In the genomic region with DNA sequence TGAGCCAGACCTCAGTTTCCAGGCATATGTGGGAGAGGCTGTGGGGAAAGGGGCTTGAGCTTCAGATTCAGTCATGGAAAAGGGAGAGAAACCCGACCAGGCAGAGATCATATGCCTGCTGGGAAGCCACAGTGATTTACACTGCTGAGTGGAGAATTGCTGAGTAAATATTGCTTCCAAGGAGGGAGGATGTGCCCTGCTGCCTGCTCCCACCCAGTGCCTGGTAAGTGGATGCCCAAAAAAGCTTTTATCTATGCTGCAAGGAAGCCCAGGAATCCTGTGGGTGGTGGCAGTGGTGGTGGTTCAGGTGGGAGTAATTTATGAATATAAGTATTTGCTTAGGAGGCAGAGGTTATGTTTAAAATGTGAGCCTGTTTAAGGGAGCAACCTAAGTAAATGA, we compare ENCODE assay signal across 14 cellular contexts. TPM values are rescaled to one million over a fixed set of nuclear protein-coding genes. Genes with fewer than 3 reads are reported as not detected.
DNase-seq lines count a peak whose midpoint lies in the region; ATAC-seq and TF ChIP-seq lines count a peak whose summit lies in the region.
"Had no signal": no experiment of that assay in that cellular context is flagged by ENCODE, and none has a peak within 500 bp of the region (broad histone marks: within the 10 kb centered on the region; RNA-seq: fewer than 3 reads in every experiment).

No MANE protein-coding gene starts in this region.

- H3K4me2 ChIP-seq in SK-N-SH: 0 out of 2 replicates have a peak overlapping the region, but pooled peaks have one; percentile 3

- CTCF ChIA-PET in SK-N-SH (lab: Yijun Ruan, JAX) (interaction anchor here (0.6 to 0.8 kb wide), 2 partner anchors 22 to 72 kb away, joined by 3 read pairs; no protein-coding TSS in a partner anchor), Panc1 (lab: Charles Lee) (no interaction called here)

- H3K9me3 ChIP-seq in SK-N-SH (no peaks in the 10 kb centered on the region), Panc1 (ENCODE audit: control insufficient read depth, insufficient read depth, low read depth, low read length) (no peaks in the 10 kb centered on the region), tibial artery (no peaks in the 10 kb centered on the region)

- DNase-seq in SK-N-SH (no peak), Panc1 (ENCODE audit: low read depth, low spot score) (no peak), left colon (no peak), tibial artery (no peak), Kasumi-1 (lab: John Stamatoyannopoulos, UW) (no peak), anterior cingulate cortex (lab: John Stamatoyannopoulos, UW) (no peak)
- DNase-seq: activated CD4-positive, alpha-beta T cell treated with anti-CD3 and anti-CD28 coated beads for 36 hours; activated naive CD4-positive, alpha-beta T cell; naive thymus-derived CD4-positive, alpha-beta T cell; NCI-H1436 treated with DMSO at 0.1 percent for 48 hours; stimulated activated CD4-positive, alpha-beta T cell treated with anti-CD3 and anti-CD28 coated beads, Interleukin-2, amount 100 ng/mL, for 24 hours; stimulated activated naive CD8-positive, alpha-beta T cell treated with anti-CD3 and anti-CD28 coated beads, Interleukin-15, amount 100 ng/mL, for 72 hours had no signal

- no peaks in the 10 kb centered on the region for H3K79me2 ChIP-seq in SK-N-SH (ENCODE audit: insufficient read depth)

- H3K9ac ChIP-seq in SK-N-SH: no peak overlapping the region

- TF ChIP-seq CTCF in SK-N-SH (IDR thresholded peaks at IDR 0.05) (no peak), Panc1 (IDR thresholded peaks at IDR 0.05) (no peak), tibial artery (IDR thresholded peaks at IDR 0.05) (no peak)

- no peak for TF ChIP-seq POLR2A in GM18505 (IDR thresholded peaks at IDR 0.05; ENCODE audit: borderline replicate concordance, extremely low read depth, insufficient read depth, insufficient read length)

- H3K36me3 ChIP-seq in SK-N-SH (replicated peaks in 1 of 2; ENCODE audit: control insufficient read depth in 1 of 2, insufficient read depth in 2 of 2, low read length in 1 of 2) (no peaks in the 10 kb centered on the region), Panc1 (ENCODE audit: control insufficient read depth, insufficient read depth, low read length) (no peaks in the 10 kb centered on the region), tibial artery (no peaks in the 10 kb centered on the region)

- WGBS in SK-N-SH (ENCODE audit: low lambda C conversion rate): 58% methylated on average over 1 of the region's 1 CpG

- POLR2A ChIA-PET in SK-N-SH (lab: Yijun Ruan, JAX) (no interaction called here), Panc1 (lab: Charles Lee) (interaction anchor here (0.6 kb wide), 1 partner anchor 43 kb away, joined by 4 read pairs; no protein-coding TSS in a partner anchor)

- H4K20me1 ChIP-seq in SK-N-SH (ENCODE audit: insufficient read depth): no peaks in the 10 kb centered on the region

- H3K27ac ChIP-seq in SK-N-SH (ENCODE audit: low read depth in 2 of 2, low read length in 1 of 2): no peak overlapping the region
- H3K27ac ChIP-seq in Panc1 (ENCODE audit: low read length): peak overlapping the region; percentile 95
- H3K27ac ChIP-seq in tibial artery: peak overlapping the region; percentile 4 to 6

- no TSS peak for BruUV-seq in Panc1 (replicated peaks; lab: Mats Ljungman, UMichigan)

- TF ChIP-seq EP300 in SK-N-SH (IDR thresholded peaks at IDR 0.05; ENCODE audit: borderline replicate concordance in 1 of 2, low read depth in 1 of 2, low read length in 1 of 2): no peak

- in situ Hi-C loops in Panc1 (cut with HindIII; ENCODE audit: low pct_unique_long_range_greater_than_20kb, low sequenced_read_pairs): no loop called here

- H3F3A ChIP-seq in SK-N-SH (replicated peaks; ENCODE audit: insufficient read depth): no peaks in the 10 kb centered on the region

- intact Hi-C loops in Panc1 (cut with micrococcal nuclease; ENCODE audit: unreplicated experiment): no loop called here
- intact Hi-C loops in left colon (cut with DNase I, micrococcal nuclease): no loop called here
- intact Hi-C loops in tibial artery (cut with DNase I; ENCODE audit: low total_unique reads): no loop called here

- no peak for TF ChIP-seq RAD21 in SK-N-SH (IDR thresholded peaks at IDR 0.05; ENCODE audit: low read length)

- ATAC-seq in SK-N-SH treated with all-trans-retinoic acid at 6 μM for 48 hours (no peak; the same call in 2 of the 3 replicates), Panc1 (peak; percentile 61), left colon (peak; percentile 41), GM18505 (IDR thresholded peaks at IDR 0.05; ENCODE audit: unreplicated experiment) (no peak)
- ATAC-seq: naive thymus-derived CD4-positive, alpha-beta T cell had no signal

- H3K27me3 ChIP-seq in SK-N-SH (ENCODE audit: insufficient read depth): no peaks in the 10 kb centered on the region
- H3K27me3 ChIP-seq in Panc1 (ENCODE audit: control insufficient read depth, insufficient read depth, low read length): no peaks in the 10 kb centered on the region
- H3K27me3 ChIP-seq in tibial artery: no peaks in the 10 kb centered on the region

- no peak overlapping the region for H3K4me3 ChIP-seq in SK-N-SH (ENCODE audit: low read depth in 2 of 2, low read length in 1 of 2)
- H3K4me3 ChIP-seq in Panc1 (ENCODE audit: low read depth in 2 of 2, low read length in 2 of 2): peak overlapping the region in 1 of 2 experiments; percentile 14; a peak in 1 of 4 replicates
- no peak overlapping the region for H3K4me3 ChIP-seq in tibial artery

- H3K4me1 ChIP-seq in SK-N-SH (ENCODE audit: control insufficient read depth in 1 of 2, insufficient read depth in 2 of 2, low read depth in 1 of 2, low read length in 1 of 2) (peaks cover 10% of the 10 kb centered on the region in 2 experiments; a peak in 2 of 4 replicates), Panc1 (ENCODE audit: control insufficient read depth, insufficient read depth, low read length) (peaks cover 48% of the 10 kb centered on the region), tibial artery (peaks cover 0 to 73% (median 19%) of the 10 kb centered on the region in 4 donors)

- H3K9me2 ChIP-seq in SK-N-SH: no peaks in the 10 kb centered on the region

- no peak overlapping the region for H2AFZ ChIP-seq in SK-N-SH (ENCODE audit: low read depth)

TF ChIP-seq in SK-N-SH, 30 proteins besides CTCF, POLR2A, EP300 and RAD21:
- no peak for TF ChIP-seq NFIC (IDR thresholded peaks at IDR 0.05; ENCODE audit: borderline replicate concordance)
- no peak for TF ChIP-seq SMC3 (IDR thresholded peaks at IDR 0.05; ENCODE audit: low read depth, low read length)
- TF ChIP-seq GATA2 (CRISPR knock-in tag; IDR thresholded peaks at IDR 0.05): no peak
- TF ChIP-seq MXI1 (IDR thresholded peaks at IDR 0.05; ENCODE audit: low read depth, low read length): no peak

TF ChIP-seq in SK-N-SH treated with all-trans-retinoic acid at 6 μM for 48 hours, 23 proteins besides CTCF, POLR2A, EP300 and RAD21 (continues in another document):
- no peak for TF ChIP-seq TCF4 (CRISPR knock-in tag; IDR thresholded peaks at IDR 0.05; ENCODE audit: borderline replicate concordance)
- no peak for TF ChIP-seq ZFP3 (CRISPR knock-in tag; IDR thresholded peaks at IDR 0.05)
- no peak for TF ChIP-seq ZNF70 (CRISPR knock-in tag; IDR thresholded peaks at IDR 0.05)
- TF ChIP-seq TOX (CRISPR knock-in tag; IDR thresholded peaks at IDR 0.05; ENCODE audit: borderline replicate concordance): no peak
- no peak for TF ChIP-seq ZC3H10 (CRISPR knock-in tag; IDR thresholded peaks at IDR 0.05)
- TF ChIP-seq, protein P1, sequence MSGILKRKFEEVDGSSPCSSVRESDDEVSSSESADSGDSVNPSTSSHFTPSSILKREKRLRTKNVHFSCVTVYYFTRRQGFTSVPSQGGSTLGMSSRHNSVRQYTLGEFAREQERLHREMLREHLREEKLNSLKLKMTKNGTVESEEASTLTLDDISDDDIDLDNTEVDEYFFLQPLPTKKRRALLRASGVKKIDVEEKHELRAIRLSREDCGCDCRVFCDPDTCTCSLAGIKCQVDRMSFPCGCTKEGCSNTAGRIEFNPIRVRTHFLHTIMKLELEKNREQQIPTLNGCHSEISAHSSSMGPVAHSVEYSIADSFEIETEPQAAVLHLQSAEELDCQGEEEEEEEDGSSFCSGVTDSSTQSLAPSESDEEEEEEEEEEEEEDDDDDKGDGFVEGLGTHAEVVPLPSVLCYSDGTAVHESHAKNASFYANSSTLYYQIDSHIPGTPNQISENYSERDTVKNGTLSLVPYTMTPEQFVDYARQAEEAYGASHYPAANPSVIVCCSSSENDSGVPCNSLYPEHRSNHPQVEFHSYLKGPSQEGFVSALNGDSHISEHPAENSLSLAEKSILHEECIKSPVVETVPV (CRISPR knock-in tag; IDR thresholded peaks at IDR 0.05): no peak
- TF ChIP-seq BACH2 (CRISPR knock-in tag; IDR thresholded peaks at IDR 0.05; ENCODE audit: borderline replicate concordance): no peak
- no peak for TF ChIP-seq GLIS3 (CRISPR knock-in tag; IDR thresholded peaks at IDR 0.05)
- TF ChIP-seq ESRRG (CRISPR knock-in tag; IDR thresholded peaks at IDR 0.05): no peak
- no peak for TF ChIP-seq ZFP30 (CRISPR knock-in tag; IDR thresholded peaks at IDR 0.05)
- TF ChIP-seq, protein P2, sequence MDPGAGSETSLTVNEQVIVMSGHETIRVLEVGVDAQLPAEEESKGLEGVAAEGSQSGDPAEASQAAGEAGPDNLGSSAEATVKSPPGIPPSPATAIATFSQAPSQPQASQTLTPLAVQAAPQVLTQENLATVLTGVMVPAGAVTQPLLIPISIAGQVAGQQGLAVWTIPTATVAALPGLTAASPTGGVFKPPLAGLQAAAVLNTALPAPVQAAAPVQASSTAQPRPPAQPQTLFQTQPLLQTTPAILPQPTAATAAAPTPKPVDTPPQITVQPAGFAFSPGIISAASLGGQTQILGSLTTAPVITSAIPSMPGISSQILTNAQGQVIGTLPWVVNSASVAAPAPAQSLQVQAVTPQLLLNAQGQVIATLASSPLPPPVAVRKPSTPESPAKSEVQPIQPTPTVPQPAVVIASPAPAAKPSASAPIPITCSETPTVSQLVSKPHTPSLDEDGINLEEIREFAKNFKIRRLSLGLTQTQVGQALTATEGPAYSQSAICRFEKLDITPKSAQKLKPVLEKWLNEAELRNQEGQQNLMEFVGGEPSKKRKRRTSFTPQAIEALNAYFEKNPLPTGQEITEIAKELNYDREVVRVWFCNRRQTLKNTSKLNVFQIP (CRISPR knock-in tag; IDR thresholded peaks at IDR 0.05; ENCODE audit: borderline replicate concordance, low read depth): no peak
- TF ChIP-seq ZNF565 (CRISPR knock-in tag; conservative IDR thresholded peaks at IDR 0.05; ENCODE audit: low read depth): no peak

RNA-seq across cellular contexts. Expression of a gene that starts 39.5 kb away (rescaled TPM):
- polyA plus RNA-seq in SK-N-SH (2012; rRNA removed): 17.0 and 17.7 TPM in 2 replicates
- 13.9 and 16.9 TPM in 2 replicates for polyA plus RNA-seq in SK-N-SH (2012; cell fraction: cytosol; rRNA removed)
- polyA plus RNA-seq in SK-N-SH (2012; cell fraction: nucleus; rRNA removed): 19.8 and 21.7 TPM in 2 replicates
- total RNA-seq in Panc1 (2021; ENCODE audit: unreplicated experiment): 25.8 TPM
- 24.1 TPM for polyA plus RNA-seq in Panc1 (2012; ENCODE audit: insufficient read length)
- total RNA-seq in left colon: 10 to 100 TPM; 35.2 to 37.5 TPM

Comparison
In these comparisons a context has a peak if more than half of its experiments do, and no peak if none do; other contexts are left out.
1. H3K27ac ChIP-seq: peak in Panc1 (single experiment) and tibial artery (2 of 2); none in SK-N-SH (0 of 2).
2. ATAC-seq: peak in Panc1 (single experiment) and left colon (single experiment); none in SK-N-SH treated with all-trans-retinoic acid at 6 μM for 48 hours (single experiment) and GM18505 (single experiment).